ENCODE assay signal across 30 cellular contexts in the genomic region with DNA sequence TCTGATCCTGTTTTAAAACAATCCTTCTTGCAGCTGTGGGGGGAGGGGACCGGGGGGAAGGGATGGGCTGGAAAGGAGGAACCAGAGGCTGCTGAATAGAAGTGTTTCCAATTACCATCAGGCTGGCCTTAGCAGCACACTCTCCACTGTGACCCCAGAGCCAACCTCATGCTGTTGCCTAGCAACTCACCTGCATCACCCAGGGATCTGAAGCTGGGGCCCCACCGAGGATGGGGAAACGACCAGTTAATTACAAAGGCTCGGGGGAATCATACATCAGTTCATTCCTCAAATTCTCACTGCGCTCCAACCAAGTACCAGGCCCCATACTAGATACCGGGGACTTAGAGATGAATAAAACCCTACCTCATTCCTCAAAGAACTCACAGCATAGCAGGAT. TPM values are rescaled to one million over a fixed set of nuclear protein-coding genes. Genes with fewer than 3 reads are reported as not detected.
DNase-seq lines count a peak whose midpoint lies in the region; TF ChIP-seq lines count a peak whose summit lies in the region.
"Had no signal": no experiment of that assay in that cellular context is flagged by ENCODE, and none has a peak within 500 bp of the region (broad histone marks: within the 10 kb centered on the region; RNA-seq: fewer than 3 reads in every experiment).

No MANE protein-coding gene starts in this region.

- no peaks in the 10 kb centered on the region for H3K79me2 ChIP-seq in neural progenitor cell (ENCODE audit: low read depth)

- no peaks in the 10 kb centered on the region for H3K9me3 ChIP-seq in neural progenitor cell (ENCODE audit: low read depth)
- H3K9me3 ChIP-seq: psoas muscle had no signal

- no peak overlapping the region for H3K9ac ChIP-seq in neural progenitor cell

- H3K4me3 ChIP-seq in neural progenitor cell: peak overlapping the region; percentile 33
- H3K4me3 ChIP-seq: PC-9, psoas muscle had no signal

- H4K20me1 ChIP-seq in neural progenitor cell (ENCODE audit: low read depth): no peaks in the 10 kb centered on the region

- no peaks in the 10 kb centered on the region for H3K36me3 ChIP-seq in neural progenitor cell
- H3K36me3 ChIP-seq: brain microvascular endothelial cell had no signal

- DNase-seq in NCI-H1105 treated with DMSO at 0.1 percent for 48 hours (lab: John Stamatoyannopoulos, UW) (peak; percentile 24), NCI-H2227 (lab: John Stamatoyannopoulos, UW; ENCODE audit: unreplicated experiment) (peak; percentile 95), ecto neural progenitor cell (ENCODE audit: low spot score) (peak; percentile 73), neural progenitor cell (ENCODE audit: low spot score) (peak; percentile 90), progenitor cell of endocrine pancreas (ENCODE audit: low spot score, unreplicated experiment) (no peak), NCI-H2029 (lab: John Stamatoyannopoulos, UW) (no peak), NCI-H128 (lab: John Stamatoyannopoulos, UW; ENCODE audit: unreplicated experiment) (no peak)
- DNase-seq in stimulated activated CD4-positive, alpha-beta T cell treated with anti-CD3 and anti-CD28 coated beads, Interleukin-1b, Interleukin-23, amount 100 ng/mL, for 48 hours: no peak
- DNase-seq: activated CD4-positive, alpha-beta T cell treated with anti-CD3 and anti-CD28 coated beads, Interleukin-2, amount 50 U/mL, for 48 hours; activated naive CD4-positive, alpha-beta T cell treated with anti-CD3 and anti-CD28 coated beads, Interleukin-2, amount 10 ng/mL, durations not matched to agents 7 days and 5 days; amniotic stem cell; brain microvascular endothelial cell; Calu3; effector CD8-positive, alpha-beta T cell; HFFc6; Karpas-422; kidney; midbrain; natural killer cell; NCI-H2029 treated with DMSO at 0.1 percent for 48 hours; NCI-H446; NK-92 treated with Interleukin-12 subunit alpha and Interleukin-12 subunit beta, amount 100 ng/mL, for 24 hours; PC-9; psoas muscle; stimulated activated naive CD8-positive, alpha-beta T cell treated with anti-CD3 and anti-CD28 coated beads, Interleukin-15, amount 100 ng/mL, for 72 hours had no signal

- H3K36me3 Mint-ChIP-seq in neural progenitor cell: no peaks in the 10 kb centered on the region
- H3K36me3 Mint-ChIP-seq in progenitor cell of endocrine pancreas (ENCODE audit: insufficient read depth): no peaks in the 10 kb centered on the region
- H3K36me3 Mint-ChIP-seq: activated naive CD4-positive, alpha-beta T cell treated with anti-CD3 and anti-CD28 coated beads, Interleukin-2, amount 10 ng/mL, durations not matched to agents 7 days and 5 days; natural killer cell had no signal

- H3K4me3 Mint-ChIP-seq in neural progenitor cell: peak overlapping the region; percentile 18
- H3K4me3 Mint-ChIP-seq in progenitor cell of endocrine pancreas (ENCODE audit: low read depth): no peak overlapping the region
- H3K4me3 Mint-ChIP-seq: activated naive CD4-positive, alpha-beta T cell treated with anti-CD3 and anti-CD28 coated beads, Interleukin-2, amount 10 ng/mL, durations not matched to agents 7 days and 5 days; activated T-helper 1 cell treated with anti-CD3 and anti-CD28 coated beads, Interleukin-12 subunit alpha, Interleukin-12 subunit beta, Interleukin-2, Interleukin-4 antibody, amounts not matched to agents 30 ng/mL and 10 ng/mL and 1 ng/mL, durations not matched to agents 14 hours and 24 hours and 36 hours; HFFc6; natural killer cell; stimulated activated naive CD8-positive, alpha-beta T cell treated with anti-CD3 and anti-CD28 coated beads, Interleukin-15, amount 100 ng/mL, for 72 hours had no signal

- peaks cover 53% of the 10 kb centered on the region for H3K4me1 ChIP-seq in neural progenitor cell

- peak overlapping the region; percentile 77 for H3K27ac ChIP-seq in neural progenitor cell
- H3K27ac ChIP-seq: brain microvascular endothelial cell, C4-2B, HL-60, PC-9, psoas muscle had no signal

- H3K4me1 Mint-ChIP-seq in neural progenitor cell (peaks cover 64% of the 10 kb centered on the region), progenitor cell of endocrine pancreas (ENCODE audit: low read depth) (peaks cover 6% of the 10 kb centered on the region)
- H3K4me1 Mint-ChIP-seq: activated naive CD4-positive, alpha-beta T cell treated with anti-CD3 and anti-CD28 coated beads, Interleukin-2, amount 10 ng/mL, durations not matched to agents 7 days and 5 days; stimulated activated naive CD8-positive, alpha-beta T cell treated with anti-CD3 and anti-CD28 coated beads, Interleukin-15, amount 100 ng/mL, for 72 hours had no signal

- no peak overlapping the region for H2AFZ ChIP-seq in neural progenitor cell (replicated peaks)
- H2AFZ ChIP-seq: PC-9 had no signal

- H3K27ac Mint-ChIP-seq in neural progenitor cell (peak overlapping the region; percentile 80), progenitor cell of endocrine pancreas (no peak overlapping the region)
- H3K27ac Mint-ChIP-seq: activated naive CD4-positive, alpha-beta T cell treated with anti-CD3 and anti-CD28 coated beads, Interleukin-2, amount 10 ng/mL, durations not matched to agents 7 days and 5 days; activated T-helper 1 cell treated with anti-CD3 and anti-CD28 coated beads, Interleukin-12 subunit alpha, Interleukin-12 subunit beta, Interleukin-2, Interleukin-4 antibody, amounts not matched to agents 30 ng/mL and 10 ng/mL and 1 ng/mL, durations not matched to agents 14 hours and 24 hours and 36 hours; HFFc6; natural killer cell; stimulated activated naive CD8-positive, alpha-beta T cell treated with anti-CD3 and anti-CD28 coated beads, Interleukin-15, amount 100 ng/mL, for 72 hours had no signal

- H3K9me3 Mint-ChIP-seq in neural progenitor cell: no peaks in the 10 kb centered on the region
- H3K9me3 Mint-ChIP-seq in progenitor cell of endocrine pancreas (ENCODE audit: low read depth): no peaks in the 10 kb centered on the region
- H3K9me3 Mint-ChIP-seq: activated naive CD4-positive, alpha-beta T cell treated with anti-CD3 and anti-CD28 coated beads, Interleukin-2, amount 10 ng/mL, durations not matched to agents 7 days and 5 days; activated T-helper 1 cell treated with anti-CD3 and anti-CD28 coated beads, Interleukin-12 subunit alpha, Interleukin-12 subunit beta, Interleukin-2, Interleukin-4 antibody, amounts not matched to agents 30 ng/mL and 10 ng/mL and 1 ng/mL, durations not matched to agents 14 hours and 24 hours and 36 hours; HFFc6; natural killer cell; stimulated activated naive CD8-positive, alpha-beta T cell treated with anti-CD3 and anti-CD28 coated beads, Interleukin-15, amount 100 ng/mL, for 72 hours had no signal

- peaks cover 8% of the 10 kb centered on the region for H3K27me3 Mint-ChIP-seq in neural progenitor cell (ENCODE audit: insufficient read depth, low read depth)
- peaks cover 4% of the 10 kb centered on the region for H3K27me3 Mint-ChIP-seq in progenitor cell of endocrine pancreas
- H3K27me3 Mint-ChIP-seq: stimulated activated naive CD8-positive, alpha-beta T cell treated with anti-CD3 and anti-CD28 coated beads, Interleukin-15, amount 100 ng/mL, for 72 hours had no signal

- TF ChIP-seq CTCF in neural progenitor cell (IDR thresholded peaks at IDR 0.05) (no peak), progenitor cell of endocrine pancreas (IDR thresholded peaks at IDR 0.05; ENCODE audit: unreplicated experiment) (no peak)

- H3K4me2 ChIP-seq in neural progenitor cell: peak overlapping the region; percentile 74
- H3K4me2 ChIP-seq: PC-9 had no signal

- no peaks in the 10 kb centered on the region for H3K27me3 ChIP-seq in neural progenitor cell
- H3K27me3 ChIP-seq: brain microvascular endothelial cell had no signal

- H3F3A ChIP-seq in neural progenitor cell (ENCODE audit: low read depth): peaks cover 21% of the 10 kb centered on the region

RNA-seq across cellular contexts. Expression of a gene that starts 11.9 kb away (rescaled TPM):
- total RNA-seq in neural progenitor cell (ENCODE audit: low replicate concordance) (21.9 and 31.6 TPM in 2 replicates), progenitor cell of endocrine pancreas (26.7 and 28.9 TPM in 2 replicates)
- total RNA-seq: Calu3, PC-9 had no signal

RNA-seq across cellular contexts. Expression of a gene that starts 37.4 kb away (rescaled TPM):
- total RNA-seq in neural progenitor cell (ENCODE audit: low replicate concordance) (87.2 and 139 TPM in 2 replicates), progenitor cell of endocrine pancreas (130 and 139 TPM in 2 replicates)

RNA-seq across cellular contexts. Expression of a gene that starts 42.7 kb away (rescaled TPM):
- total RNA-seq in neural progenitor cell (ENCODE audit: low replicate concordance): 0.11 and 0.87 TPM in 2 replicates
- total RNA-seq in progenitor cell of endocrine pancreas: 0.29 and 0.38 TPM in 2 replicates
- total RNA-seq: Calu3, HFFc6, lower leg skin, PC-9, Right ventricle myocardium inferior had no signal

Comparison
In these comparisons a context has a peak if more than half of its experiments do, and no peak if none do; other contexts are left out.
1. DNase-seq: peak in NCI-H1105 treated with DMSO at 0.1 percent for 48 hours (single experiment), NCI-H2227 (single experiment), ecto neural progenitor cell (single experiment) and neural progenitor cell (single experiment); none in progenitor cell of endocrine pancreas (single experiment), stimulated activated CD4-positive, alpha-beta T cell treated with anti-CD3 and anti-CD28 coated beads, Interleukin-1b, Interleukin-23, amount 100 ng/mL, for 48 hours (single experiment), NCI-H2029 (single experiment) and NCI-H128 (single experiment).